8 cellular contexts compared by ENCODE assay signal in genomic region chr5:82278711-82279370, GRCh38. TPM values are rescaled to one million over a fixed set of nuclear protein-coding genes. Genes with fewer than 3 reads are reported as not detected.
A peak's percentile ranks its signal among the peaks of the same experiment; 100 is the strongest.
DNase-seq lines count a peak whose midpoint lies in the region; ATAC-seq and TF ChIP-seq lines count a peak whose summit lies in the region.

No MANE protein-coding gene starts in this region.

- peak overlapping the region; percentile 96 for H3K4me3 Mint-ChIP-seq in activated T-helper 17 cell treated with anti-CD3 and anti-CD28 coated beads, Interleukin-2, amount 50 U/mL, for 72 hours
- H3K4me3 Mint-ChIP-seq in stimulated activated effector memory CD8-positive, alpha-beta T cell treated with anti-CD3 and anti-CD28 coated beads, Interleukin-12 subunit alpha, Interleukin-12 subunit beta, amount 100 ng/mL, for 72 hours, result peak overlapping the region; percentile 95

- no peaks in the 10 kb centered on the region for H3K9me3 Mint-ChIP-seq in activated T-helper 17 cell treated with anti-CD3 and anti-CD28 coated beads, Interleukin-2, amount 50 U/mL, for 72 hours
- H3K9me3 Mint-ChIP-seq in stimulated activated effector memory CD8-positive, alpha-beta T cell treated with anti-CD3 and anti-CD28 coated beads, Interleukin-12 subunit alpha, Interleukin-12 subunit beta, amount 100 ng/mL, for 72 hours, result no peaks in the 10 kb centered on the region

- DNase-seq in HFF-Myc (ENCODE audit: extremely low read depth, low read depth) (no peak), EL (no peak), NCI-H1048 (lab: John Stamatoyannopoulos, UW) (no peak), ACHN (no peak), ureter (ENCODE audit: low spot score) (no peak)
- DNase-seq in stimulated activated effector memory CD8-positive, alpha-beta T cell treated with anti-CD3 and anti-CD28 coated beads, Interleukin-12 subunit alpha, Interleukin-12 subunit beta, amount 100 ng/mL, for 72 hours (ENCODE audit: low spot score in 2 of 2), result no peak

- H3K4me3 ChIP-seq in HFF-Myc (replicated peaks; ENCODE audit: low read depth, low read length) (peak overlapping the region; percentile 71), iPS-11a (ENCODE audit: low read depth, low read length) (peak overlapping the region; percentile 73)

- in situ Hi-C loops in ACHN (cut with HindIII; ENCODE audit: low pct_ligation_motif_present, low pct_unique_long_range_greater_than_20kb, low sequenced_read_pairs), result no loop called here

- peak overlapping the region; percentile 100 for H3K27ac Mint-ChIP-seq in activated T-helper 17 cell treated with anti-CD3 and anti-CD28 coated beads, Interleukin-2, amount 50 U/mL, for 72 hours
- H3K27ac Mint-ChIP-seq in stimulated activated effector memory CD8-positive, alpha-beta T cell treated with anti-CD3 and anti-CD28 coated beads, Interleukin-12 subunit alpha, Interleukin-12 subunit beta, amount 100 ng/mL, for 72 hours, result peak overlapping the region; percentile 99

- no peak for TF ChIP-seq CTCF in HFF-Myc (IDR thresholded peaks at IDR 0.05; ENCODE audit: low read depth, low read length, missing control alignments)

- H3K27me3 Mint-ChIP-seq in activated T-helper 17 cell treated with anti-CD3 and anti-CD28 coated beads, Interleukin-2, amount 50 U/mL, for 72 hours, result no peaks in the 10 kb centered on the region

- peaks cover 51% of the 10 kb centered on the region for H3K36me3 Mint-ChIP-seq in activated T-helper 17 cell treated with anti-CD3 and anti-CD28 coated beads, Interleukin-2, amount 50 U/mL, for 72 hours (ENCODE audit: low read depth)
- peaks cover 52% of the 10 kb centered on the region for H3K36me3 Mint-ChIP-seq in stimulated activated effector memory CD8-positive, alpha-beta T cell treated with anti-CD3 and anti-CD28 coated beads, Interleukin-12 subunit alpha, Interleukin-12 subunit beta, amount 100 ng/mL, for 72 hours

- H3K4me1 Mint-ChIP-seq in activated T-helper 17 cell treated with anti-CD3 and anti-CD28 coated beads, Interleukin-2, amount 50 U/mL, for 72 hours, result peaks cover 26% of the 10 kb centered on the region
- H3K4me1 Mint-ChIP-seq in stimulated activated effector memory CD8-positive, alpha-beta T cell treated with anti-CD3 and anti-CD28 coated beads, Interleukin-12 subunit alpha, Interleukin-12 subunit beta, amount 100 ng/mL, for 72 hours, result peaks cover 45% of the 10 kb centered on the region

- no peak for ATAC-seq in activated T-helper 17 cell treated with anti-CD3 and anti-CD28 coated beads, Interleukin-2, amount 50 U/mL, for 72 hours (replicated peaks)
- no peak for ATAC-seq in stimulated activated effector memory CD8-positive, alpha-beta T cell treated with anti-CD3 and anti-CD28 coated beads, Interleukin-12 subunit alpha, Interleukin-12 subunit beta, amount 100 ng/mL, for 72 hours

RNA-seq across cellular contexts. Expression of gene RPS23, which starts 0.7 kb away (rescaled TPM):
- total RNA-seq in activated T-helper 17 cell treated with anti-CD3 and anti-CD28 coated beads, Interleukin-2, amount 50 U/mL, for 72 hours, result 1,000 to 10,000 TPM; 3,104 to 3,340 TPM
- total RNA-seq in ureter, result 1,778 TPM
